In the genomic region with DNA sequence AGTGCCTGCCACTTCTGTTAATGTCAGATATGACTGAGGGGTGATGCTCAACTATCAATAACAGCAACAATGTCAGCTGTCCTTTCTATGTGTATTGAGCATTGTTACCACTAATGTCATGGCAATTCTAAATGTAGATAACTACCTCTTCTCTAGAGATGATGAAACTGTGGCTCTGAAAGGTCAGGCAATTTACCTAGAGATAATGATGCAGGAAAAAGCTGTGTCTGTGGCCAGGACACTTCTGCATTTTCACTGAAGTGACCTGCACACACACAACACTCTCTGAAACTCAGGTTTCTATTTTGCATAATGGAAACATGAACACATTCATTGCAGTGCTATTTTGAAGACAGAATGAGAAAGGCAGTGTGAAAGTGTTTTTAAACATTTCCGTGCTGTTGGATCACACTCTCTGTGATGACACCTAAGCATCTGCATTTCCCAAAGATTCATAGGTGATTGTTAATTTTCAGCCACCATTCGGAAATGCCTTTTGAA, we compare ENCODE assay signal across 11 cellular contexts.
DNase-seq lines count a peak whose midpoint lies in the region; ATAC-seq and TF ChIP-seq lines count a peak whose summit lies in the region.
"Had no signal": no experiment of that assay in that cellular context is flagged by ENCODE, and none has a peak within 500 bp of the region (broad histone marks: within the 10 kb centered on the region; RNA-seq: fewer than 3 reads in every experiment).

No MANE protein-coding gene starts in this region.

- H3K36me3 ChIP-seq in right atrium auricular region = no peaks in the 10 kb centered on the region

- no peaks in the 10 kb centered on the region for H3K4me1 ChIP-seq in right atrium auricular region

- H3K27ac ChIP-seq in right atrium auricular region = no peak overlapping the region
- H3K27ac ChIP-seq: C4-2B, RWPE1 had no signal

- DNase-seq in NCI-H2227 (lab: John Stamatoyannopoulos, UW; ENCODE audit: unreplicated experiment) (peak; percentile 32), NCI-H1417 treated with DMSO at 0.1 percent for 48 hours (lab: John Stamatoyannopoulos, UW) (no peak), right atrium auricular region (ENCODE audit: low spot score) (no peak), cerebellar cortex (ENCODE audit: low spot score) (no peak)
- DNase-seq in activated CD4-positive, alpha-beta T cell treated with anti-CD3 and anti-CD28 coated beads for 1 hour = no peak
- DNase-seq: NCI-H1930 had no signal

- ATAC-seq in GM18520 (IDR thresholded peaks at IDR 0.05; ENCODE audit: unreplicated experiment) (peak; percentile 97), GM21381 (IDR thresholded peaks at IDR 0.05; ENCODE audit: unreplicated experiment) (peak; percentile 96), HG02981 (IDR thresholded peaks at IDR 0.05; ENCODE audit: unreplicated experiment) (peak; percentile 97)

- no peak for TF ChIP-seq CTCF in right atrium auricular region (IDR thresholded peaks at IDR 0.05)

- no peak overlapping the region for H3K4me3 ChIP-seq in right atrium auricular region

- H3K9me3 ChIP-seq in right atrium auricular region = no peaks in the 10 kb centered on the region

- H3K27me3 ChIP-seq in right atrium auricular region = no peaks in the 10 kb centered on the region
